Comparison of ENCODE assay signal across 19 cellular contexts in the genomic region with DNA sequence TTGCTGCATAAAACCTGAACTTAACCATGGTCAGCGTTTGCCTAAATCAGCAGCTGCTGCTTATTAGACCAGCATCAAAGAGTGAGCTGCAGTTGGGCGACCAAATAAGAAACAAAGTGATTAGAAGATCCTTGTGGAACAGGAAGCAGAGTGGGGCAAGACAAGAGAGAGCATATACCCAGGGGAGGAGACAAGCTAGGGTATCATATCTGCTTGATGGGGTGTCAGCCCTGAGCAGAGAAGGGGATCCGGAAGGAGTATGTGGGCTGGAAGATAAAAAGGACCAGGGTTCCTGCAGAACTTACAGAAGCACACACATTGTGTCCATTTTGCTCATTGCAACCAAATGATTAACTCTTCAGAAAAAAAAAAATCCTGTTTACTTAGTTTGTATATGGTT.
DNase-seq lines count a peak whose midpoint lies in the region; ATAC-seq and TF ChIP-seq lines count a peak whose summit lies in the region.
"Had no signal": no experiment of that assay in that cellular context is flagged by ENCODE, and none has a peak within 500 bp of the region (broad histone marks: within the 10 kb centered on the region; RNA-seq: fewer than 3 reads in every experiment).

No MANE protein-coding gene starts in this region.

- ATAC-seq in activated naive CD4-positive, alpha-beta T cell treated with anti-CD3 and anti-CD28 coated beads, Interleukin-2, amount 50 U/mL, for 72 hours: no peak
- ATAC-seq in T-helper 17 cell (no peak), upper lobe of right lung (no peak)
- no peak for ATAC-seq in activated naive CD8-positive, alpha-beta T cell treated with anti-CD3 and anti-CD28 coated beads, Interleukin-2, amount 10 ng/mL, durations not matched to agents 7 days and 5 days (ENCODE audit: low read depth)
- no peak for ATAC-seq in stimulated activated effector memory CD8-positive, alpha-beta T cell treated with anti-CD3 and anti-CD28 coated beads, Interleukin-12 subunit alpha, Interleukin-12 subunit beta, amount 100 ng/mL, for 72 hours
- ATAC-seq: body of pancreas, left lung had no signal

- H3K9me3 ChIP-seq in T-helper 17 cell (ENCODE audit: control insufficient read depth, low read length, poor library complexity, severe bottlenecking) (no peaks in the 10 kb centered on the region), upper lobe of right lung (no peaks in the 10 kb centered on the region)
- H3K9me3 ChIP-seq: body of pancreas, colonic mucosa, left lung, tibial nerve had no signal

- no peak overlapping the region for H3K27ac ChIP-seq in upper lobe of right lung
- H3K27ac ChIP-seq: body of pancreas, colonic mucosa, left lung had no signal

- POLR2A ChIA-PET in activated naive CD8-positive, alpha-beta T cell treated with anti-CD3 and anti-CD28 coated beads, Interleukin-2, amount 10 ng/mL, durations not matched to agents 7 days and 5 days (lab: Charles Lee): interaction anchor here (1.7 kb wide), 1 partner anchor 66 kb away, joined by 7 read pairs; no protein-coding TSS in a partner anchor

- H3K4me1 Mint-ChIP-seq in T-helper 17 cell: peaks cover 81% of the 10 kb centered on the region
- peaks cover 79% of the 10 kb centered on the region for H3K4me1 Mint-ChIP-seq in activated naive CD8-positive, alpha-beta T cell treated with anti-CD3 and anti-CD28 coated beads, Interleukin-2, amount 10 ng/mL, durations not matched to agents 7 days and 5 days
- H3K4me1 Mint-ChIP-seq in stimulated activated effector memory CD8-positive, alpha-beta T cell treated with anti-CD3 and anti-CD28 coated beads, Interleukin-12 subunit alpha, Interleukin-12 subunit beta, amount 100 ng/mL, for 72 hours: peaks cover 96% of the 10 kb centered on the region

- no peaks in the 10 kb centered on the region for H3K9me3 Mint-ChIP-seq in activated naive CD4-positive, alpha-beta T cell treated with anti-CD3 and anti-CD28 coated beads, Interleukin-2, amount 50 U/mL, for 72 hours
- no peaks in the 10 kb centered on the region for H3K9me3 Mint-ChIP-seq in activated naive CD8-positive, alpha-beta T cell treated with anti-CD3 and anti-CD28 coated beads, Interleukin-2, amount 10 ng/mL, durations not matched to agents 7 days and 5 days
- H3K9me3 Mint-ChIP-seq in stimulated activated effector memory CD8-positive, alpha-beta T cell treated with anti-CD3 and anti-CD28 coated beads, Interleukin-12 subunit alpha, Interleukin-12 subunit beta, amount 100 ng/mL, for 72 hours: no peaks in the 10 kb centered on the region
- H3K9me3 Mint-ChIP-seq: stimulated activated naive CD8-positive, alpha-beta T cell treated with anti-CD3 and anti-CD28 coated beads, Interleukin-15, amount 100 ng/mL, for 72 hours had no signal

- DNase-seq in activated naive CD4-positive, alpha-beta T cell treated with anti-CD3 and anti-CD28 coated beads, Interleukin-2, amount 50 U/mL, for 72 hours (ENCODE audit: low spot score in 2 of 2): no peak
- DNase-seq in activated naive CD4-positive, alpha-beta T cell treated with Interleukin-2 at 50 U/mL for 16 hours: no peak
- DNase-seq in T-helper 17 cell (no peak), upper lobe of right lung (no peak), middle frontal gyrus (ENCODE audit: extremely low spot score, low spot score) (no peak), dermis blood vessel endothelial cell (no peak)
- no peak for DNase-seq in activated naive CD8-positive, alpha-beta T cell treated with anti-CD3 and anti-CD28 coated beads, Interleukin-2, amount 10 ng/mL, durations not matched to agents 7 days and 5 days
- no peak for DNase-seq in stimulated activated effector memory CD8-positive, alpha-beta T cell treated with anti-CD3 and anti-CD28 coated beads, Interleukin-12 subunit alpha, Interleukin-12 subunit beta, amount 100 ng/mL, for 72 hours (ENCODE audit: low spot score in 2 of 2)
- DNase-seq: activated CD4-positive, CD25-positive, alpha-beta regulatory T cell treated with anti-CD3 and anti-CD28 coated beads, Interleukin-2, amount 50 U/mL, for 72 hours; activated CD8-positive, alpha-beta memory T cell treated with anti-CD3 and anti-CD28 coated beads, Interleukin-2, amount 50 U/mL, for 48 hours; body of pancreas; colonic mucosa; DMS79 treated with DMSO at 0.1 percent for 48 hours; left lung; NCI-H2081 treated with DMSO at 0.1 percent for 48 hours; NCI-H510A; stimulated activated CD4-positive, alpha-beta T cell treated with anti-CD3 and anti-CD28 coated beads, Interleukin-1b, Interleukin-23, amount 100 ng/mL, for 48 hours; stimulated activated naive CD8-positive, alpha-beta T cell treated with anti-CD3 and anti-CD28 coated beads, Interleukin-15, amount 100 ng/mL, for 72 hours had no signal

- H3K27me3 ChIP-seq in upper lobe of right lung: no peaks in the 10 kb centered on the region
- H3K27me3 ChIP-seq: body of pancreas, colonic mucosa, left lung, tibial nerve had no signal

- peak overlapping the region; percentile 69 for H3K4me3 Mint-ChIP-seq in T-helper 17 cell
- H3K4me3 Mint-ChIP-seq in activated naive CD8-positive, alpha-beta T cell treated with anti-CD3 and anti-CD28 coated beads, Interleukin-2, amount 10 ng/mL, durations not matched to agents 7 days and 5 days: peak overlapping the region; percentile 0
- peak overlapping the region; percentile 31 for H3K4me3 Mint-ChIP-seq in stimulated activated effector memory CD8-positive, alpha-beta T cell treated with anti-CD3 and anti-CD28 coated beads, Interleukin-12 subunit alpha, Interleukin-12 subunit beta, amount 100 ng/mL, for 72 hours

- peak overlapping the region; percentile 96 to 97 for H3K27ac Mint-ChIP-seq in activated naive CD4-positive, alpha-beta T cell treated with anti-CD3 and anti-CD28 coated beads, Interleukin-2, amount 50 U/mL, for 72 hours
- peak overlapping the region; percentile 98 for H3K27ac Mint-ChIP-seq in T-helper 17 cell
- peak overlapping the region; percentile 18 for H3K27ac Mint-ChIP-seq in activated naive CD8-positive, alpha-beta T cell treated with anti-CD3 and anti-CD28 coated beads, Interleukin-2, amount 10 ng/mL, durations not matched to agents 7 days and 5 days
- H3K27ac Mint-ChIP-seq in stimulated activated effector memory CD8-positive, alpha-beta T cell treated with anti-CD3 and anti-CD28 coated beads, Interleukin-12 subunit alpha, Interleukin-12 subunit beta, amount 100 ng/mL, for 72 hours: peak overlapping the region; percentile 97

- TF ChIP-seq CTCF in upper lobe of right lung (IDR thresholded peaks at IDR 0.05): no peak

- H3K36me3 ChIP-seq in upper lobe of right lung: peaks cover 10% of the 10 kb centered on the region
- H3K36me3 ChIP-seq: colonic mucosa had no signal

- peaks cover 24 to 39% of the 10 kb centered on the region in 2 donors for H3K36me3 Mint-ChIP-seq in activated naive CD4-positive, alpha-beta T cell treated with anti-CD3 and anti-CD28 coated beads, Interleukin-2, amount 50 U/mL, for 72 hours
- peaks cover 12% of the 10 kb centered on the region for H3K36me3 Mint-ChIP-seq in T-helper 17 cell (ENCODE audit: low read depth)
- H3K36me3 Mint-ChIP-seq in activated naive CD8-positive, alpha-beta T cell treated with anti-CD3 and anti-CD28 coated beads, Interleukin-2, amount 10 ng/mL, durations not matched to agents 7 days and 5 days: peaks cover 62% of the 10 kb centered on the region
- no peaks in the 10 kb centered on the region for H3K36me3 Mint-ChIP-seq in stimulated activated effector memory CD8-positive, alpha-beta T cell treated with anti-CD3 and anti-CD28 coated beads, Interleukin-12 subunit alpha, Interleukin-12 subunit beta, amount 100 ng/mL, for 72 hours

- intact Hi-C loops in upper lobe of right lung (cut with DNase I): no loop called here

- peaks cover 6% of the 10 kb centered on the region for H3K4me1 ChIP-seq in upper lobe of right lung
- H3K4me1 ChIP-seq: body of pancreas had no signal

- H3K27me3 Mint-ChIP-seq in T-helper 17 cell: no peaks in the 10 kb centered on the region
- H3K27me3 Mint-ChIP-seq in activated naive CD8-positive, alpha-beta T cell treated with anti-CD3 and anti-CD28 coated beads, Interleukin-2, amount 10 ng/mL, durations not matched to agents 7 days and 5 days: no peaks in the 10 kb centered on the region
- H3K27me3 Mint-ChIP-seq: stimulated activated naive CD8-positive, alpha-beta T cell treated with anti-CD3 and anti-CD28 coated beads, Interleukin-15, amount 100 ng/mL, for 72 hours had no signal

- no peak overlapping the region for H3K4me3 ChIP-seq in upper lobe of right lung
- H3K4me3 ChIP-seq: body of pancreas, colonic mucosa, left lung, tibial nerve had no signal

Comparison
In these comparisons a context has a peak if more than half of its experiments do, and no peak if none do; other contexts are left out.
1. H3K27ac Mint-ChIP-seq: peak in every context shown above with its lines; median percentile 98 in T-helper 17 cell; 97 in stimulated activated effector memory CD8-positive, alpha-beta T cell treated with anti-CD3 and anti-CD28 coated beads, Interleukin-12 subunit alpha, Interleukin-12 subunit beta, amount 100 ng/mL, for 72 hours; 96 in activated naive CD4-positive, alpha-beta T cell treated with anti-CD3 and anti-CD28 coated beads, Interleukin-2, amount 50 U/mL, for 72 hours; 18 in activated naive CD8-positive, alpha-beta T cell treated with anti-CD3 and anti-CD28 coated beads, Interleukin-2, amount 10 ng/mL, durations not matched to agents 7 days and 5 days.
2. H3K4me3 Mint-ChIP-seq: peak in every context shown above with its lines; median percentile 69 in T-helper 17 cell; 31 in stimulated activated effector memory CD8-positive, alpha-beta T cell treated with anti-CD3 and anti-CD28 coated beads, Interleukin-12 subunit alpha, Interleukin-12 subunit beta, amount 100 ng/mL, for 72 hours; 0 in activated naive CD8-positive, alpha-beta T cell treated with anti-CD3 and anti-CD28 coated beads, Interleukin-2, amount 10 ng/mL, durations not matched to agents 7 days and 5 days.